1 cellular context compared by ENCODE assay signal in genomic region chr2:198641161-198641560, GRCh38.
TF ChIP-seq lines count a peak whose summit lies in the region.

No MANE protein-coding gene starts in this region.

TF ChIP-seq in IMR-90, 13 proteins besides CTCF, POLR2A, EP300 and RAD21 (continued from another document):
- TF ChIP-seq NFE2L2 (IDR thresholded peaks at IDR 0.05; ENCODE audit: low read depth, low read length): no peak
